Comparison of ENCODE assay signal across 3 cellular contexts in the genomic region with DNA sequence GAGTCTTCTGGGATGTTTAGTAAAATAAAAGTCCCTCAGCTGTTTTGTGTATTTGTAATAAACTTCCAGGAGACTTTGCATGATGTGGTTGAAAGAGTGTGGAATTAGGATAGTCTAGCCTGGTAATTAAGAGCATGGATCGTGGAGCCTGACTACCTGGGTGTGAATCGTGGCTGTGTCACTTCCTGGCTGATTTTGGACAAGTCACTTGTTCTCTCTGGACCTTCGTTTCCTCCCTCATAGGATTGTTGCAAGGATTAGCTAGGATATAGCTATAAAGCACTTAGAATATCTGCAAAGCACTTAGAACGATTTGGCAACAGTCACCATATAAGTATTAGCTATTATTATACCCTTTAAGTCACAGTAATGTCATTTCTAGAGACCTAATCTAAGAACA.
TF ChIP-seq lines count a peak whose summit lies in the region.

No MANE protein-coding gene starts in this region.

TF ChIP-seq in SK-N-SH, 30 proteins besides CTCF, POLR2A, EP300 and RAD21:
- TF ChIP-seq RXRA (IDR thresholded peaks at IDR 0.05; ENCODE audit: borderline replicate concordance, low read depth) = no peak
- TF ChIP-seq TCF12 (IDR thresholded peaks at IDR 0.05) = no peak
- no peak for TF ChIP-seq NFIC (IDR thresholded peaks at IDR 0.05; ENCODE audit: borderline replicate concordance)
- no peak for TF ChIP-seq TAF1 (IDR thresholded peaks at IDR 0.05; ENCODE audit: borderline replicate concordance, low read depth, low read length)
- TF ChIP-seq, protein P1, sequence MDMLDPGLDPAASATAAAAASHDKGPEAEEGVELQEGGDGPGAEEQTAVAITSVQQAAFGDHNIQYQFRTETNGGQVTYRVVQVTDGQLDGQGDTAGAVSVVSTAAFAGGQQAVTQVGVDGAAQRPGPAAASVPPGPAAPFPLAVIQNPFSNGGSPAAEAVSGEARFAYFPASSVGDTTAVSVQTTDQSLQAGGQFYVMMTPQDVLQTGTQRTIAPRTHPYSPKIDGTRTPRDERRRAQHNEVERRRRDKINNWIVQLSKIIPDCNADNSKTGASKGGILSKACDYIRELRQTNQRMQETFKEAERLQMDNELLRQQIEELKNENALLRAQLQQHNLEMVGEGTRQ (IDR thresholded peaks at IDR 0.05; ENCODE audit: borderline replicate concordance, low read depth, low read length) = no peak
- no peak for TF ChIP-seq YY1 (IDR thresholded peaks at IDR 0.05; ENCODE audit: low read depth)
- no peak for TF ChIP-seq ELF1 (IDR thresholded peaks at IDR 0.05)
TF ChIP-seq in SK-N-SH: peak in this region for 0.

TF ChIP-seq in SK-N-SH treated with all-trans-retinoic acid at 6 μM for 48 hours, 23 proteins besides CTCF, POLR2A, EP300 and RAD21:
- TF ChIP-seq PATZ1 (CRISPR knock-in tag; IDR thresholded peaks at IDR 0.05; ENCODE audit: borderline replicate concordance) (no peak), ESRRG (CRISPR knock-in tag; IDR thresholded peaks at IDR 0.05) (no peak), ZNF8 (CRISPR knock-in tag; IDR thresholded peaks at IDR 0.05) (no peak), ZNF70 (CRISPR knock-in tag; IDR thresholded peaks at IDR 0.05) (no peak)

TF ChIP-seq in IMR-90, 13 proteins besides CTCF, POLR2A, EP300 and RAD21:
- TF ChIP-seq MAFK (IDR thresholded peaks at IDR 0.05; ENCODE audit: low read depth, low read length) = no peak
- TF ChIP-seq SMC3 (IDR thresholded peaks at IDR 0.05; ENCODE audit: low read depth, low read length) = no peak
- 0 out of 2 replicates have a peak, but pooled peaks have one; percentile 6 for TF ChIP-seq BHLHE40 (IDR thresholded peaks at IDR 0.05; ENCODE audit: low read depth, low read length)
- no peak for TF ChIP-seq NFE2L2 (IDR thresholded peaks at IDR 0.05; ENCODE audit: low read depth, low read length)
- no peak for TF ChIP-seq CEBPB (IDR thresholded peaks at IDR 0.05; ENCODE audit: low read depth, low read length)
- TF ChIP-seq MAZ (IDR thresholded peaks at IDR 0.05; ENCODE audit: borderline replicate concordance, low read depth, low read length) = no peak
- TF ChIP-seq RCOR1 (IDR thresholded peaks at IDR 0.05; ENCODE audit: insufficient replicate concordance, low read length) = no peak
